ENCODE assay signal across 23 cellular contexts in genomic region chr10:102880256-102880655, GRCh38. TPM values are rescaled to one million over a fixed set of nuclear protein-coding genes. Genes with fewer than 3 reads are reported as not detected.
"Had no signal": no experiment of that assay in that cellular context is flagged by ENCODE, and none has a peak within 500 bp of the region (broad histone marks: within the 10 kb centered on the region; RNA-seq: fewer than 3 reads in every experiment).

No MANE protein-coding gene starts in this region.

- H3K9me3 ChIP-seq: MG63, SJSA1 had no signal

- H3K4me1 Mint-ChIP-seq: IgD-negative memory B cell had no signal

- H3K27me3 ChIP-seq: MG63, SJSA1 had no signal

- H3K4me3 Mint-ChIP-seq: IgD-negative memory B cell had no signal

- H3K4me1 ChIP-seq: SJSA1 had no signal

- H3K4me3 ChIP-seq: MG63, SJSA1, SK-N-MC had no signal

- H3K36me3 ChIP-seq: MG63, SJSA1 had no signal

- H3K27ac Mint-ChIP-seq: IgD-negative memory B cell had no signal

- FAIRE-seq: RCC 7860 had no signal

- H3K27me3 Mint-ChIP-seq: IgD-negative memory B cell had no signal

- DNase-seq: KBM-7, MG63, NCI-H1092 treated with DMSO at 0.1 percent for 48 hours, NCI-H1417, NCI-H1436 treated with DMSO at 0.1 percent for 48 hours, NCI-H1694, NCI-H187 treated with DMSO at 0.1 percent for 48 hours, NCI-H2029 treated with DMSO at 0.1 percent for 48 hours, NCI-H2107, NCI-H2227 treated with DMSO at 0.1 percent for 48 hours, NCI-H524, NCI-H526 treated with DMSO at 0.1 percent for 48 hours, NCI-H774, Right ventricle myocardium superior, RPMI8226, SIG-M5 had no signal

- H3K27ac ChIP-seq: SJSA1, SK-N-MC had no signal

- H3K9me3 Mint-ChIP-seq: IgD-negative memory B cell had no signal

RNA-seq across cellular contexts. Expression of gene AS3MT, which starts 11.0 kb away (rescaled TPM):
- total RNA-seq: HT-29; T-helper 1 cell treated with Interleukin-12 subunit alpha and Interleukin-12 subunit beta and Interleukin-4 antibody, amounts not matched to agents 30 ng/mL and 1 ng/mL, for 36 hours had no signal
- polyA plus RNA-seq: IgD-negative memory B cell had no signal

RNA-seq across cellular contexts. Expression of gene CYP17A1, which starts 43.0 kb away (rescaled TPM):
- total RNA-seq: HT-29; NCI-H460; Right ventricle myocardium superior; SJSA1; T-helper 1 cell treated with Interleukin-12 subunit alpha and Interleukin-12 subunit beta and Interleukin-4 antibody, amounts not matched to agents 30 ng/mL and 1 ng/mL, for 36 hours had no signal
